ENCODE assay signal across 1 cellular context in the genomic region with DNA sequence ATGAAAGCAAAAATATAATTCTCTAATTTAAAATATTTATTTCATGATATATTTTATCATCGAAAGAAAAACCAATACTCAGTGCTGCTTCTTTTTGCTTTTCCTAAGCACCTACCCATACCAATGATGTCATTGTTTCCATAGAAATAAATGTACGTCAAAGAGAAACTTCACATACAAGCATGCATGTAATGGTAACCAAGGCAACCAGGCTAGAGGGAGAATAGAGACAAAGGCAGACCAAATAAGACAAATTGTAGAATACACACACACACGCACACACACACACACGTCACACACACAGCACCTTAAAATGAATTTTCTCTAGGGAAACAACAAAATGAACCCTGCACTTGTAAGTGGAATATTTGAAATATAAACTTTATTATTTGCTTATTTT.
TF ChIP-seq lines count a peak whose summit lies in the region.

No MANE protein-coding gene starts in this region.

TF ChIP-seq in HepG2, 621 proteins besides CTCF, POLR2A, EP300 and RAD21 (continued from another document):
- peak; percentile 18; the same call in 1 of the 2 replicates for TF ChIP-seq CREB1 (IDR thresholded peaks at IDR 0.05)
- no peak for TF ChIP-seq CREB1 (CRISPR knock-in tag; IDR thresholded peaks at IDR 0.05)
- TF ChIP-seq ZBTB42 (CRISPR knock-in tag; IDR thresholded peaks at IDR 0.05): no peak
